ENCODE assay signal across 17 cellular contexts in genomic region chr2:144426355-144426754, GRCh38.
A peak's percentile ranks its signal among the peaks of the same experiment; 100 is the strongest.
DNase-seq lines count a peak whose midpoint lies in the region; TF ChIP-seq lines count a peak whose summit lies in the region.
"Had no signal": no experiment of that assay in that cellular context is flagged by ENCODE, and none has a peak within 500 bp of the region (broad histone marks: within the 10 kb centered on the region; RNA-seq: fewer than 3 reads in every experiment).

No MANE protein-coding gene starts in this region.

- H3K4me2 ChIP-seq in BLaER1 treated with 17β-estradiol and CSF1 and Interleukin-3, amounts not matched to agents 10 nM and 100 nM = peak overlapping the region in 8 of 11 experiments; percentile 0 to 82 (median 64); a peak in 15 of 22 replicates
- peak overlapping the region; percentile 69 for H3K4me2 ChIP-seq in smooth muscle cell
- H3K4me2 ChIP-seq: GM23338 had no signal

- peaks cover 83% of the 10 kb centered on the region for H3K79me2 ChIP-seq in smooth muscle cell (ENCODE audit: low read depth)

- TF ChIP-seq CTCF in smooth muscle cell (IDR thresholded peaks at IDR 0.05; ENCODE audit: borderline replicate concordance, insufficient read depth, poor library complexity, severe bottlenecking) (no peak), foreskin fibroblast (IDR thresholded peaks at IDR 0.05; ENCODE audit: low read depth, low read length) (no peak)

- H3K36me3 Mint-ChIP-seq in immature natural killer cell = peaks cover 10 to 27% (median 27%) of the 10 kb centered on the region in 3 donors

- WGBS in smooth muscle cell (ENCODE audit: low lambda C conversion rate) = 96% methylated on average over 1 of the region's 1 CpG

- H3K27me3 Mint-ChIP-seq in immature natural killer cell (ENCODE audit: low read depth in 3 of 3) = peaks cover 0 to 18% (median 0%) of the 10 kb centered on the region in 3 donors
- H3K27me3 Mint-ChIP-seq: CD4-positive, alpha-beta T cell had no signal

- H3K36me3 ChIP-seq in BLaER1 treated with 17β-estradiol and CSF1 and Interleukin-3, amounts not matched to agents 10 nM and 100 nM = peaks cover 92 to 100% (median 100%) of the 10 kb centered on the region in 11 experiments
- H3K36me3 ChIP-seq in smooth muscle cell (ENCODE audit: low read depth) = peaks cover 6% of the 10 kb centered on the region
- H3K36me3 ChIP-seq: pancreas, WERI-Rb-1 had no signal

- peak; percentile 72 for DNase-seq in NOMO-1 treated with DMSO at 0.1 percent for 48 hours (lab: John Stamatoyannopoulos, UW; ENCODE audit: unreplicated experiment)
- DNase-seq in immature natural killer cell = no peak
- DNase-seq in smooth muscle cell (lab: John Stamatoyannopoulos, UW; ENCODE audit: unreplicated experiment) = no peak
- no peak for DNase-seq in NCI-H1436 treated with DMSO at 0.1 percent for 48 hours (lab: John Stamatoyannopoulos, UW)
- no peak for DNase-seq in foreskin fibroblast
- DNase-seq in stimulated activated CD4-positive, alpha-beta T cell treated with anti-CD3 and anti-CD28 coated beads, Interleukin-2, amount 100 ng/mL, for 48 hours = no peak
- DNase-seq in NCI-H345 treated with DMSO at 0.1 percent for 48 hours (lab: John Stamatoyannopoulos, UW; ENCODE audit: unreplicated experiment) = no peak
- DNase-seq: activated naive CD4-positive, alpha-beta T cell treated with anti-CD3 and anti-CD28 coated beads for 36 hours; CD4-positive, alpha-beta T cell; NCI-H187 treated with DMSO at 0.1 percent for 48 hours; NCI-H774; pancreas; WERI-Rb-1 had no signal

- peaks cover 29% of the 10 kb centered on the region for H3F3A ChIP-seq in smooth muscle cell (ENCODE audit: low read depth)

- H3K4me1 Mint-ChIP-seq in immature natural killer cell = peaks cover 18 to 56% of the 10 kb centered on the region in 2 donors

- H3K4me3 ChIP-seq in BLaER1 treated with 17β-estradiol and CSF1 and Interleukin-3, amounts not matched to agents 10 nM and 100 nM = peak overlapping the region in 1 of 10 experiments; percentile 5; a peak in 1 of 20 replicates
- H3K4me3 ChIP-seq in smooth muscle cell (no peak overlapping the region), foreskin fibroblast (ENCODE audit: low read depth in 1 of 2, low read length in 2 of 2) (no peak overlapping the region)
- H3K4me3 ChIP-seq: GM23338, lung, pancreas, SJCRH30 had no signal

- H4K20me1 ChIP-seq in BLaER1 treated with 17β-estradiol and CSF1 and Interleukin-3, amounts not matched to agents 10 nM and 100 nM = peaks cover 70 to 100% (median 100%) of the 10 kb centered on the region in 11 experiments
- H4K20me1 ChIP-seq in smooth muscle cell (ENCODE audit: low read depth) = peaks cover 55% of the 10 kb centered on the region

- peak overlapping the region in 7 of 11 experiments; percentile 16 to 93 (median 65); a peak in 13 of 22 replicates for H3K27ac ChIP-seq in BLaER1 treated with 17β-estradiol and CSF1 and Interleukin-3, amounts not matched to agents 10 nM and 100 nM
- H3K27ac ChIP-seq in smooth muscle cell (ENCODE audit: low read depth) = peak overlapping the region; percentile 93
- H3K27ac ChIP-seq: pancreas, SJCRH30, WERI-Rb-1 had no signal

- H2AFZ ChIP-seq in smooth muscle cell (ENCODE audit: low read depth) = no peak overlapping the region
- H2AFZ ChIP-seq: GM23338 had no signal

- H3K4me3 Mint-ChIP-seq in immature natural killer cell = peak overlapping the region in 4 of 5 donors; percentile 3 to 18 (median 12)
- H3K4me3 Mint-ChIP-seq: activated naive CD4-positive, alpha-beta T cell treated with anti-CD3 and anti-CD28 coated beads for 36 hours; CD4-positive, alpha-beta T cell; GM23338 had no signal

- no peaks in the 10 kb centered on the region for H3K9me3 ChIP-seq in BLaER1 treated with 17β-estradiol and CSF1 and Interleukin-3, amounts not matched to agents 10 nM and 100 nM (replicated peaks in 1 of 11)
- no peaks in the 10 kb centered on the region for H3K9me3 ChIP-seq in smooth muscle cell (replicated peaks; ENCODE audit: low read depth)
- H3K9me3 ChIP-seq: pancreas, SJCRH30 had no signal

- peak overlapping the region in 5 of 6 donors; percentile 38 to 88 (median 85) for H3K27ac Mint-ChIP-seq in immature natural killer cell
- H3K27ac Mint-ChIP-seq: activated naive CD4-positive, alpha-beta T cell treated with anti-CD3 and anti-CD28 coated beads for 36 hours; CD4-positive, alpha-beta T cell had no signal

- H3K9ac ChIP-seq in BLaER1 treated with 17β-estradiol and CSF1 and Interleukin-3, amounts not matched to agents 10 nM and 100 nM = peak overlapping the region in 4 of 11 experiments; percentile 25 to 83 (median 61); a peak in 7 of 22 replicates
- H3K9ac ChIP-seq in smooth muscle cell (ENCODE audit: low read depth) = peak overlapping the region; percentile 51

- H3K9me3 Mint-ChIP-seq in immature natural killer cell = no peaks in the 10 kb centered on the region
- H3K9me3 Mint-ChIP-seq: activated naive CD4-positive, alpha-beta T cell treated with anti-CD3 and anti-CD28 coated beads for 36 hours; CD4-positive, alpha-beta T cell; GM23338 had no signal

- H3K4me1 ChIP-seq in BLaER1 treated with 17β-estradiol and CSF1 and Interleukin-3, amounts not matched to agents 10 nM and 100 nM = peaks cover 12 to 100% (median 49%) of the 10 kb centered on the region in 10 experiments
- H3K4me1 ChIP-seq in smooth muscle cell (ENCODE audit: low read depth) = peaks cover 42% of the 10 kb centered on the region

- no peaks in the 10 kb centered on the region for H3K27me3 ChIP-seq in BLaER1 treated with 17β-estradiol and CSF1 and Interleukin-3, amounts not matched to agents 10 nM and 100 nM
- no peaks in the 10 kb centered on the region for H3K27me3 ChIP-seq in smooth muscle cell (ENCODE audit: low read depth)
- H3K27me3 ChIP-seq: pancreas, SJCRH30 had no signal
